In the genomic region with DNA sequence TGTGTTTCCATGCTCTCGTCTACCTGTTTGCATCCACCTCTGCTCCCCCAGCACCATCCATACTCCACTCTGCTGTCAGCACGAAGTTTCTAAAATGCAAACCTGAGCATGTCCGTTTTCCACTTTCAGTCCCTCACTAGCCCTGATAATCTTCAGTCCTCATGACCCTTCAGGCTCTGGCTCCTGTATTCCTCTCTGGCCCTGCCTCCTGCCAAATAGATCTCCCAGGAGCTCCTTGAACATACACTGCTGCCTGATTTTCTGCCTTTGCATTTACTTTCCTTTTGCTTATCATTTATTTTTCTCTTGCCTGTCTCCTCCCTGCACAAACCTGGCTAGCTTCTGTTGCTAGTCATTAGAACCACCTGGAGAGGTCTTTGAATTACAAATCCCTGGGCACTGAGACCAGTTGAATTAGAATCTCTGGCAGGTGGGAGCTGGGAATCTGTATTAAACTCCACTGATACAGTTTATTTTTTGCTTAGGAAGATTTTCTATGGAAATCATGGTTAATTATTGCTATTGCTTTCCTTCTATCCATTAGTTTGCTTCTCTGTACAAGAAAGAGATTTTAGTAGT, we compare ENCODE assay signal across 12 cellular contexts. TPM values are rescaled to one million over a fixed set of nuclear protein-coding genes. Genes with fewer than 3 reads are reported as not detected.
"Had no signal": no experiment of that assay in that cellular context is flagged by ENCODE, and none has a peak within 500 bp of the region (broad histone marks: within the 10 kb centered on the region; RNA-seq: fewer than 3 reads in every experiment).

No MANE protein-coding gene starts in this region.

- H3K36me3 ChIP-seq: heart right ventricle, ovary had no signal

- H3K9me3 ChIP-seq: heart right ventricle, ovary had no signal

- H3K4me3 Mint-ChIP-seq: activated B cell treated with CpG ODN at 0.5 μM for 24 hours; activated CD4-positive, alpha-beta T cell treated with anti-CD3 and anti-CD28 coated beads, Interleukin-2, amount 10 ng/mL, durations not matched to agents 24 days and 14 days; neural crest cell had no signal

- H3K4me3 ChIP-seq: heart right ventricle, ovary had no signal

- H3K27ac Mint-ChIP-seq: activated B cell treated with CpG ODN at 0.5 μM for 24 hours; activated CD4-positive, alpha-beta T cell treated with anti-CD3 and anti-CD28 coated beads, Interleukin-2, amount 10 ng/mL, durations not matched to agents 24 days and 14 days had no signal

- H3K27ac ChIP-seq: heart right ventricle, ovary had no signal

- FAIRE-seq: colon, endothelial cell of umbilical vein had no signal

- ATAC-seq: heart right ventricle had no signal

- H3K27me3 ChIP-seq: ovary had no signal

- H3K9me3 Mint-ChIP-seq: activated B cell treated with CpG ODN at 0.5 μM for 24 hours; activated CD4-positive, alpha-beta T cell treated with anti-CD3 and anti-CD28 coated beads, Interleukin-2, amount 10 ng/mL, durations not matched to agents 24 days and 14 days; neural crest cell had no signal

- H3K4me1 Mint-ChIP-seq: activated B cell treated with CpG ODN at 0.5 μM for 24 hours; activated CD4-positive, alpha-beta T cell treated with anti-CD3 and anti-CD28 coated beads, Interleukin-2, amount 10 ng/mL, durations not matched to agents 24 days and 14 days had no signal

- DNase-seq: activated B cell treated with CpG ODN at 0.5 μM for 24 hours; activated CD4-positive, alpha-beta T cell treated with anti-CD3 and anti-CD28 coated beads, Interleukin-2, amount 10 ng/mL, durations not matched to agents 24 days and 14 days; activated naive CD4-positive, alpha-beta T cell treated with Interleukin-2 at 50 U/mL for 16 hours; foreskin melanocyte; heart right ventricle; ovary; stimulated activated CD4-positive, alpha-beta T cell treated with anti-CD3 and anti-CD28 coated beads, Interleukin-12 subunit alpha, Interleukin-12 subunit beta, amount 100 ng/mL, for 4 hours; stimulated activated naive CD4-positive, alpha-beta T cell treated with Interleukin-2 at 50 U/mL for 16 hours; T1000 had no signal

RNA-seq across cellular contexts. Expression of a gene that starts 18.5 kb away (rescaled TPM):
- total RNA-seq: activated B cell treated with CpG ODN at 0.5 μM for 24 hours had no signal
